Comparison of ENCODE assay signal across 15 cellular contexts in the genomic region with DNA sequence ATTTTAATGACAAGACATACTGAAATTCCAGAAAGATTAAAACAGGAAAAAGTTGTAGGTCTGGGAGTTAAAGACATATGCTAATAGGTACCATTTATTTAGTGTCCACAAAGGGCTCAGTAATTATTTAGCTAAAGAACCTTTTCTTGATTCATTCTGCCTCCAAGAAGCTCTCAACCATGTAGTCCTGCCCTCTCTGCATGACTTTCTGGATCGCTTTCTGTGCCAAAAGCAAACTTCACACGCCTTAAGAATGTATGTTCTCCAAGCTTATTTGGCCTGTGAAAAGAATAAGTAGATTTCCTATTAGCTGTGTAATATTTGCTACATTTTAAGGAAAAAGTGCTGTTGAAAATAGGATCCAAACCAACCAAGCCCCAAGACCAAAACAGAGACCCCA.
DNase-seq lines count a peak whose midpoint lies in the region; ATAC-seq and TF ChIP-seq lines count a peak whose summit lies in the region.
"Had no signal": no experiment of that assay in that cellular context is flagged by ENCODE, and none has a peak within 500 bp of the region (broad histone marks: within the 10 kb centered on the region; RNA-seq: fewer than 3 reads in every experiment).

No MANE protein-coding gene starts in this region.

- peak overlapping the region; percentile 5 for H3K27ac Mint-ChIP-seq in mesothelial cell of epicardium
- H3K27ac Mint-ChIP-seq in CD14-positive monocyte: no peak overlapping the region
- H3K27ac Mint-ChIP-seq: CD4-positive, alpha-beta T cell; GM23338 had no signal

- no peaks in the 10 kb centered on the region for H3K27me3 Mint-ChIP-seq in mesothelial cell of epicardium (ENCODE audit: low read depth)
- H3K27me3 Mint-ChIP-seq in CD14-positive monocyte (ENCODE audit: low read depth in 3 of 3): peaks cover 0 to 2% (median 2%) of the 10 kb centered on the region in 3 donors

- no peaks in the 10 kb centered on the region for H4K20me1 ChIP-seq in osteoblast (ENCODE audit: insufficient read depth, low read length)

- H3K4me3 ChIP-seq in choroid plexus epithelial cell (ENCODE audit: low read depth, low read length) (no peak overlapping the region), osteoblast (ENCODE audit: insufficient read depth, low read length) (no peak overlapping the region)
- H3K4me3 ChIP-seq: GM23338 had no signal

- H2AFZ ChIP-seq in osteoblast (ENCODE audit: low read length): no peak overlapping the region

- ATAC-seq in GM21423 (IDR thresholded peaks at IDR 0.05; ENCODE audit: unreplicated experiment) (no peak), HG02840 (IDR thresholded peaks at IDR 0.05; ENCODE audit: low FRiP score, unreplicated experiment) (no peak)
- ATAC-seq: GM23338 had no signal

- no peaks in the 10 kb centered on the region for H3K27me3 ChIP-seq in osteoblast (ENCODE audit: insufficient read depth, low read length)
- H3K27me3 ChIP-seq: BE2C had no signal

- no peaks in the 10 kb centered on the region for H3K36me3 ChIP-seq in osteoblast (ENCODE audit: insufficient read depth, low read length)
- H3K36me3 ChIP-seq: BE2C had no signal

- no peak overlapping the region for H3K4me3 Mint-ChIP-seq in mesothelial cell of epicardium
- no peak overlapping the region for H3K4me3 Mint-ChIP-seq in CD14-positive monocyte
- H3K4me3 Mint-ChIP-seq: CD4-positive, alpha-beta T cell; GM23338 had no signal

- intact Hi-C loops in CD14-positive monocyte (cut with micrococcal nuclease): no loop called here

- H3K36me3 Mint-ChIP-seq in mesothelial cell of epicardium (no peaks in the 10 kb centered on the region), CD14-positive monocyte (no peaks in the 10 kb centered on the region)

- DNase-seq in choroid plexus epithelial cell (ENCODE audit: low read depth): peak; percentile 11
- no peak for DNase-seq in mesothelial cell of epicardium (ENCODE audit: low spot score in 2 of 2, unreplicated experiment in 2 of 2)
- peak; percentile 23 for DNase-seq in osteoblast (ENCODE audit: insufficient read length, low spot score, missing footprints)
- DNase-seq in NCI-H1048 (lab: John Stamatoyannopoulos, UW): no peak
- no peak for DNase-seq in CD14-positive monocyte (ENCODE audit: low spot score)
- DNase-seq: ACHN; BE2C; C1 segment of cervical spinal cord; Caco-2; CD4-positive, alpha-beta T cell; HCEC 1CT; IMR-90 had no signal

- H3K4me2 ChIP-seq in osteoblast (ENCODE audit: insufficient read depth, low read length): no peak overlapping the region
- H3K4me2 ChIP-seq: GM23338 had no signal

- no peaks in the 10 kb centered on the region for H3K79me2 ChIP-seq in osteoblast (ENCODE audit: insufficient read depth, low read length)

- H3K4me1 ChIP-seq in osteoblast (ENCODE audit: insufficient read depth, low read length): no peaks in the 10 kb centered on the region
- H3K4me1 ChIP-seq: BE2C had no signal

- no peaks in the 10 kb centered on the region for H3K9me3 ChIP-seq in osteoblast (ENCODE audit: low read depth, low read length)
- H3K9me3 ChIP-seq: BE2C had no signal

- peaks cover 13% of the 10 kb centered on the region for H3K9me3 Mint-ChIP-seq in mesothelial cell of epicardium
- H3K9me3 Mint-ChIP-seq in CD14-positive monocyte: peaks cover 0 to 11% (median 2%) of the 10 kb centered on the region in 7 donors
- H3K9me3 Mint-ChIP-seq: GM23338 had no signal

- no peak overlapping the region for H3K27ac ChIP-seq in osteoblast (ENCODE audit: low read depth, low read length)

- H3K4me1 Mint-ChIP-seq in mesothelial cell of epicardium (peaks cover 34% of the 10 kb centered on the region), CD14-positive monocyte (no peaks in the 10 kb centered on the region)

- TF ChIP-seq CTCF in choroid plexus epithelial cell (conservative IDR thresholded peaks at IDR 0.05; ENCODE audit: low read depth, low read length): no peak
- TF ChIP-seq CTCF in mesothelial cell of epicardium (IDR thresholded peaks at IDR 0.05; ENCODE audit: unreplicated experiment): no peak
- no peak for TF ChIP-seq CTCF in osteoblast (IDR thresholded peaks at IDR 0.05; ENCODE audit: extremely low read depth, low read depth, low read length)
- no peak for TF ChIP-seq CTCF in CD14-positive monocyte (IDR thresholded peaks at IDR 0.05)

Comparison
In these comparisons a context has a peak if more than half of its experiments do, and no peak if none do; other contexts are left out.
1. DNase-seq: peak in choroid plexus epithelial cell (single experiment) and osteoblast (single experiment); none in mesothelial cell of epicardium (0 of 2), NCI-H1048 (single experiment) and CD14-positive monocyte (single experiment).